21 cellular contexts compared by ENCODE assay signal in the genomic region with DNA sequence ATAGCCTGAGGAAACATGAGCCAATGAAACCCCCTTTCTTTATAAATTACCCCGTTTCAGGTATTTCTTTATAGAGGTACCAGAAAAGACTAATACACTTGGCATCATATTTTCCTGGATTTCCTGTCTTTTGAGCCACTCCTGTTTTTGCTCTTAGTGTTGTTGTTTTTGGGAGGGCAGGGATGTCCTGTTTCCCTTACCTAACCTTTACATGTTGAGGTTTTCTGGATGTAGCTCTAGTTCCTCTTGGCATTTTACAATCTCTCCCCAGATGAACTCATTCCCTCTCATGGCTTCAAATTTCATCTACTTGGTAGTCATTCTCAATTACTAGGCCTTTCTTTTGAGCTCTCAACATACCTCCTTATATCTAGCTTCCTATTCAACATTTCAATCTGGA.
"Had no signal": no experiment of that assay in that cellular context is flagged by ENCODE, and none has a peak within 500 bp of the region (broad histone marks: within the 10 kb centered on the region; RNA-seq: fewer than 3 reads in every experiment).

No MANE protein-coding gene starts in this region.

- H3K9me3 Mint-ChIP-seq: IgD-negative memory B cell had no signal

- H3K27ac Mint-ChIP-seq: IgD-negative memory B cell had no signal

- H3K27me3 Mint-ChIP-seq: IgD-negative memory B cell had no signal

- H3K4me2 ChIP-seq: SK-N-SH had no signal

- H3K4me1 Mint-ChIP-seq: IgD-negative memory B cell had no signal

- H3K4me3 ChIP-seq: K562 had no signal

- DNase-seq: MV-4-11, NCI-H1048, NCI-H1105, NCI-H1417, NCI-H1436 treated with DMSO at 0.1 percent for 48 hours, NCI-H1694, NCI-H187 treated with DMSO at 0.1 percent for 48 hours, NCI-H2029 treated with DMSO at 0.1 percent for 48 hours, NCI-H2171, NCI-H226, NCI-H446, NCI-H510A, NCI-H524 treated with DMSO at 0.1 percent for 48 hours, NCI-H69, NCI-H774, RPMI8226, SHP77, SK-N-SH, SW 1271 had no signal

- H3K9me3 ChIP-seq: SK-N-SH had no signal

- H3K9me2 ChIP-seq: SK-N-SH had no signal

- H3K4me3 Mint-ChIP-seq: IgD-negative memory B cell had no signal

- ATAC-seq: K562 had no signal
